ENCODE assay signal across 20 cellular contexts in genomic region chr15:34755419-34755773, GRCh38. TPM values are rescaled to one million over a fixed set of nuclear protein-coding genes. Genes with fewer than 3 reads are reported as not detected.
A peak's percentile ranks its signal among the peaks of the same experiment; 100 is the strongest.
DNase-seq lines count a peak whose midpoint lies in the region; ATAC-seq and TF ChIP-seq lines count a peak whose summit lies in the region.
"Had no signal": no experiment of that assay in that cellular context is flagged by ENCODE, and none has a peak within 500 bp of the region (broad histone marks: within the 10 kb centered on the region; RNA-seq: fewer than 3 reads in every experiment).

No MANE protein-coding gene starts in this region.

- 4 to 9% (median 8%) methylated on average over 9 to 11 of the region's 11 CpGs for WGBS in heart left ventricle, 4 donors

- H3K9ac ChIP-seq in skeletal muscle satellite cell (ENCODE audit: low read depth, low read length) = no peak overlapping the region

- peak overlapping the region; percentile 56 for H3K4me3 Mint-ChIP-seq in mesothelial cell of epicardium
- H3K4me3 Mint-ChIP-seq: activated CD4-positive, alpha-beta T cell treated with anti-CD3 and anti-CD28 coated beads, Interleukin-2, amount 10 ng/mL, durations not matched to agents 7 days and 5 days had no signal

- H3K9me3 Mint-ChIP-seq in mesothelial cell of epicardium = no peaks in the 10 kb centered on the region
- H3K9me3 Mint-ChIP-seq: activated CD4-positive, alpha-beta T cell treated with anti-CD3 and anti-CD28 coated beads, Interleukin-2, amount 10 ng/mL, durations not matched to agents 7 days and 5 days had no signal

- H3K27me3 Mint-ChIP-seq in mesothelial cell of epicardium (ENCODE audit: low read depth) = peaks cover 76% of the 10 kb centered on the region

- H3K4me1 Mint-ChIP-seq in mesothelial cell of epicardium = peaks cover 7% of the 10 kb centered on the region

- H3K27me3 ChIP-seq in heart left ventricle (peaks cover 5 to 70% (median 34%) of the 10 kb centered on the region in 9 donors), ascending aorta (peaks cover 6% of the 10 kb centered on the region), skeletal muscle satellite cell (ENCODE audit: control insufficient read depth, insufficient read depth, low read length) (peaks cover 53% of the 10 kb centered on the region)
- H3K27me3 ChIP-seq: SJCRH30 had no signal

- H3K9me3 ChIP-seq in heart left ventricle (no peaks in the 10 kb centered on the region), ascending aorta (no peaks in the 10 kb centered on the region), skeletal muscle satellite cell (replicated peaks; ENCODE audit: low read length) (no peaks in the 10 kb centered on the region)
- H3K9me3 ChIP-seq: SJCRH30 had no signal

- ATAC-seq in heart left ventricle (no peak), left cardiac atrium (no peak)

- intact Hi-C loops in heart left ventricle (cut with DNase I) (loop anchor here in 1 of 10 donors (10.0 kb wide), 1 partner anchor 81 kb away; no protein-coding TSS in a partner anchor), left cardiac atrium (cut with DNase I) (no loop called here), ascending aorta (cut with DNase I) (no loop called here)

- H3K4me2 ChIP-seq in skeletal muscle satellite cell (ENCODE audit: low read length) = peak overlapping the region; percentile 74

- no peaks in the 10 kb centered on the region for H3K36me3 Mint-ChIP-seq in mesothelial cell of epicardium

- DNase-seq in heart left ventricle = no peak
- no peak for DNase-seq in left cardiac atrium
- no peak for DNase-seq in ascending aorta (ENCODE audit: low spot score in 2 of 2)
- no peak for DNase-seq in mesothelial cell of epicardium (ENCODE audit: low spot score in 2 of 2, unreplicated experiment in 2 of 2)
- no peak for DNase-seq in hippocampal formation (lab: John Stamatoyannopoulos, UW)
- DNase-seq in SKM-1 treated with dmso at 0.1 percent for 144 hours (lab: John Stamatoyannopoulos, UW; ENCODE audit: unreplicated experiment) = no peak
- no peak for DNase-seq in NCI-H526 treated with DMSO at 0.1 percent for 48 hours (lab: John Stamatoyannopoulos, UW)
- DNase-seq: activated CD4-positive, alpha-beta T cell treated with anti-CD3 and anti-CD28 coated beads, Interleukin-2, amount 10 ng/mL, durations not matched to agents 7 days and 5 days; activated T-cell treated with anti-CD3 and anti-CD28 coated beads for 4 hours; GDM1; HCEC 1CT; NCI-H1694 treated with DMSO at 0.1 percent for 48 hours; NCI-H446; OCI-M1; SJCRH30; stimulated activated CD4-positive, alpha-beta T cell treated with anti-CD3 and anti-CD28 coated beads, Interleukin-4, amount 100 ng/mL, for 1 hour had no signal

- no peak for TF ChIP-seq CTCF in heart left ventricle (IDR thresholded peaks at IDR 0.05)
- no peak for TF ChIP-seq CTCF in ascending aorta (IDR thresholded peaks at IDR 0.05)
- TF ChIP-seq CTCF in mesothelial cell of epicardium (IDR thresholded peaks at IDR 0.05; ENCODE audit: unreplicated experiment) = no peak

- no peak for TF ChIP-seq POLR2A in heart left ventricle (IDR thresholded peaks at IDR 0.05)

- peak overlapping the region in 7 of 12 donors; percentile 31 to 49 (median 44) for H3K4me3 ChIP-seq in heart left ventricle
- H3K4me3 ChIP-seq in ascending aorta = peak overlapping the region; percentile 35 to 42
- H3K4me3 ChIP-seq in skeletal muscle satellite cell (ENCODE audit: low read length) = peak overlapping the region; percentile 59
- H3K4me3 ChIP-seq: SJCRH30 had no signal

- H3K27ac ChIP-seq in heart left ventricle (no peak overlapping the region), ascending aorta (no peak overlapping the region)
- H3K27ac ChIP-seq: SJCRH30 had no signal

- H3K27ac Mint-ChIP-seq in mesothelial cell of epicardium = no peak overlapping the region
- H3K27ac Mint-ChIP-seq: activated CD4-positive, alpha-beta T cell treated with anti-CD3 and anti-CD28 coated beads, Interleukin-2, amount 10 ng/mL, durations not matched to agents 7 days and 5 days had no signal

- H3K4me1 ChIP-seq in heart left ventricle (peaks cover 0 to 15% (median 0%) of the 10 kb centered on the region in 12 donors), ascending aorta (peaks cover 0 to 4% of the 10 kb centered on the region in 2 donors), skeletal muscle satellite cell (ENCODE audit: control insufficient read depth, insufficient read depth, low read length) (peaks cover 6% of the 10 kb centered on the region)
- H3K4me1 ChIP-seq: SJCRH30 had no signal

- H3K36me3 ChIP-seq in heart left ventricle (no peaks in the 10 kb centered on the region), ascending aorta (no peaks in the 10 kb centered on the region), skeletal muscle satellite cell (ENCODE audit: insufficient read depth, low read length) (no peaks in the 10 kb centered on the region)
- H3K36me3 ChIP-seq: SJCRH30 had no signal

RNA-seq across cellular contexts. Expression of gene GJD2, which starts 0.6 kb away (rescaled TPM):
- total RNA-seq in heart left ventricle = under 1 TPM in 4 of 9 donors, not detected in 5; 0.19 to 0.31 (median 0.26) TPM
- polyA plus RNA-seq in heart left ventricle = under 1 TPM in 1 of 2 donors, not detected in 1; 0.04 TPM
- 10 to 100 TPM in 1 of 2 donors, 1 to 10 TPM in 1; 4.9 to 19.2 TPM for total RNA-seq in left cardiac atrium
- not detected for total RNA-seq in ascending aorta
- not detected in 3 replicates for total RNA-seq in mesothelial cell of epicardium
- total RNA-seq in skeletal muscle satellite cell (2012; rRNA removed) = not detected in 2 replicates
- total RNA-seq: activated CD4-positive, alpha-beta T cell treated with anti-CD3 and anti-CD28 coated beads, Interleukin-2, amount 10 ng/mL, durations not matched to agents 7 days and 5 days; HT1080; lung microvascular endothelial cell; M059J; SJCRH30 had no signal

RNA-seq across cellular contexts. Expression of gene ACTC1, which starts 40.0 kb away (rescaled TPM):
- over 10,000 TPM in 7 of 9 donors, 1,000 to 10,000 TPM in 2; 3,808 to 17,901 (median 12,860) TPM for total RNA-seq in heart left ventricle
- polyA plus RNA-seq in heart left ventricle = over 10,000 TPM in 1 of 2 donors, 1,000 to 10,000 TPM in 1; 1,898 to 12,542 TPM
- over 10,000 TPM; 12,863 to 14,182 TPM for total RNA-seq in left cardiac atrium
- total RNA-seq in ascending aorta = 30.2 TPM
- 4.8 to 5.5 TPM (median 5.4 TPM) in 3 replicates for total RNA-seq in mesothelial cell of epicardium
- 5.6 and 179 TPM in 2 replicates for total RNA-seq in skeletal muscle satellite cell (2012; rRNA removed)
- total RNA-seq: activated CD4-positive, alpha-beta T cell treated with anti-CD3 and anti-CD28 coated beads, Interleukin-2, amount 10 ng/mL, durations not matched to agents 7 days and 5 days; HT1080; lung microvascular endothelial cell had no signal

Comparison
In these comparisons a context has a peak if more than half of its experiments do, and no peak if none do; other contexts are left out.
1. RNA of gene ACTC1, which starts 40.0 kb away (total RNA-seq): 12,863 to 14,182 TPM in left cardiac atrium and 3,808 to 17,901 TPM in heart left ventricle; 30.2 TPM in ascending aorta (single experiment) and 4.8 to 5.5 TPM in mesothelial cell of epicardium; every median in the first group is over 100 times any median in the second.
2. Peak in every context shown above with its lines, with median percentiles within 50 percentile points of each other: H3K4me3 ChIP-seq.